10 cellular contexts compared by ENCODE assay signal in the genomic region with DNA sequence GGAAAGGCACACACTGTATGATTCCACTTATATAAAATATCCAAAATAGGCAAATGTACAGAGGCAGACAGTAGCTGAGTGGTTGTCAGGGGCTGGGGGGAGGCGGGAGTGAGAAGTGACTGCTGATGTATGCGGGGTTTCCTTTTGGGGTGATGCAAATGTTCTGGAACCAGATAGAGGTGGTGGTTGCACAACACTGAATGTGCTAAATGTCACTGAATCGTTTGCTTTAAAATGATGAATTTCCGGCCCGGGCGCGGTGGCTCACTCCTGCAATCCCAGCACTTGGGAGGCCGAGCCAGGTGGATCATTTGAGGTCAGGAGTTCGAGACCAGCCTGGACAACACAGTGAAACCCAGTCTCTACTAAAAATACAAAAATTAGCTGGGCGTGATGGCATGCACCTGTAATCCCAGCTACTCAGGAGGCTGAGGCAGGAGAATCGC. TPM values are rescaled to one million over a fixed set of nuclear protein-coding genes. Genes with fewer than 3 reads are reported as not detected.
DNase-seq lines count a peak whose midpoint lies in the region; ATAC-seq, FAIRE-seq and TF ChIP-seq lines count a peak whose summit lies in the region.
"Not testable (repeated sequence)": the region's sequence is repeated elsewhere in the genome, so short reads cannot be mapped to it uniquely, and the experiment has no call there.
"Had no signal": no experiment of that assay in that cellular context is flagged by ENCODE, and none has a peak within 500 bp of the region (broad histone marks: within the 10 kb centered on the region; RNA-seq: fewer than 3 reads in every experiment).

No MANE protein-coding gene starts in this region.

- ATAC-seq in T-cell (replicated peaks in 1 of 4) (peak in 2 of 4 experiments; percentile 36 to 69), left ventricle myocardium superior (peak; percentile 55)
- peak; percentile 73 for ATAC-seq in stimulated activated effector memory CD8-positive, alpha-beta T cell treated with anti-CD3 and anti-CD28 coated beads, Interleukin-12 subunit alpha, Interleukin-12 subunit beta, amount 100 ng/mL, for 72 hours

- not testable (repeated sequence) for H3K9me3 Mint-ChIP-seq in T-cell; progenitor cell of endocrine pancreas (ENCODE audit: low read depth); stimulated activated effector memory CD8-positive, alpha-beta T cell treated with anti-CD3 and anti-CD28 coated beads, Interleukin-12 subunit alpha, Interleukin-12 subunit beta, amount 100 ng/mL, for 72 hours

- peak overlapping the region; percentile 62 for H3K4me3 ChIP-seq in DOHH2 (ENCODE audit: low read length)
- not testable (repeated sequence) for H3K4me3 ChIP-seq in HL-60 (replicated peaks; ENCODE audit: insufficient read depth, low read length); bronchial epithelial cell (ENCODE audit: low read depth, low read length)

- peaks cover 68 to 80% (median 71%) of the 10 kb centered on the region in 3 donors for H3K4me1 Mint-ChIP-seq in T-cell
- H3K4me1 Mint-ChIP-seq in progenitor cell of endocrine pancreas (ENCODE audit: low read depth) = not testable (repeated sequence)
- peaks cover 66% of the 10 kb centered on the region for H3K4me1 Mint-ChIP-seq in stimulated activated effector memory CD8-positive, alpha-beta T cell treated with anti-CD3 and anti-CD28 coated beads, Interleukin-12 subunit alpha, Interleukin-12 subunit beta, amount 100 ng/mL, for 72 hours

- not testable (repeated sequence) for H4K20me1 ChIP-seq in DOHH2 (ENCODE audit: control insufficient read depth, insufficient read depth, low read depth, low read length)

- H3K27me3 Mint-ChIP-seq in T-cell, progenitor cell of endocrine pancreas: not testable (repeated sequence)

- TF ChIP-seq CTCF in DOHH2 (IDR thresholded peaks at IDR 0.05; ENCODE audit: low read depth, low read length, poor library complexity, severe bottlenecking); HL-60 (IDR thresholded peaks at IDR 0.05; ENCODE audit: insufficient read depth, low read length); bronchial epithelial cell (IDR thresholded peaks at IDR 0.05; ENCODE audit: insufficient read depth, low read length, severe bottlenecking); progenitor cell of endocrine pancreas (IDR thresholded peaks at IDR 0.05; ENCODE audit: unreplicated experiment): not testable (repeated sequence)

- H3K36me3 ChIP-seq in DOHH2 (ENCODE audit: control insufficient read depth, low read length); bronchial epithelial cell (ENCODE audit: control insufficient read depth, insufficient read depth, low read length): not testable (repeated sequence)

- H3K36me3 Mint-ChIP-seq in T-cell; progenitor cell of endocrine pancreas (ENCODE audit: insufficient read depth): not testable (repeated sequence)
- peaks cover 34% of the 10 kb centered on the region for H3K36me3 Mint-ChIP-seq in stimulated activated effector memory CD8-positive, alpha-beta T cell treated with anti-CD3 and anti-CD28 coated beads, Interleukin-12 subunit alpha, Interleukin-12 subunit beta, amount 100 ng/mL, for 72 hours

- peaks cover 70% of the 10 kb centered on the region for H3K4me1 ChIP-seq in DOHH2 (ENCODE audit: control insufficient read depth, low read length)

- POLR2A ChIA-PET in T-cell (lab: Charles Lee) = interaction anchor here (0.6 to 0.9 kb wide), 3 partner anchors 69 to 682 kb away, joined by 3 to 6 read pairs (median 4); no protein-coding TSS in a partner anchor

- not testable (repeated sequence) for FAIRE-seq in bronchial epithelial cell (lab: Jason Lieb, UNC)

- H3K79me2 ChIP-seq in DOHH2 (ENCODE audit: control insufficient read depth, low read length) = peaks cover 11% of the 10 kb centered on the region

- DNase-seq in HL-60 (ENCODE audit: low read depth in 1 of 2, low spot score in 1 of 2) (peak; percentile 66 to 90), T-cell (peak in 33 of 34 experiments; percentile 28 to 77 (median 57)), activated T-cell treated with anti-CD3 and anti-CD28 coated beads for 48 hours (ENCODE audit: low read depth) (peak; percentile 60), bronchial epithelial cell (ENCODE audit: low read depth) (peak; percentile 21), left ventricle myocardium superior (peak; percentile 54)
- DNase-seq in progenitor cell of endocrine pancreas (ENCODE audit: low spot score, unreplicated experiment) = not testable (repeated sequence)
- peak; percentile 46 to 80 for DNase-seq in stimulated activated effector memory CD8-positive, alpha-beta T cell treated with anti-CD3 and anti-CD28 coated beads, Interleukin-12 subunit alpha, Interleukin-12 subunit beta, amount 100 ng/mL, for 72 hours (ENCODE audit: low spot score in 2 of 2)

- CTCF ChIA-PET in T-cell (lab: Charles Lee) = interaction anchor here in 1 of 2 donors (0.6 to 0.7 kb wide), 4 partner anchors 46 to 528 kb away, joined by 3 to 7 read pairs (median 4); no protein-coding TSS in a partner anchor

- H3K9me2 ChIP-seq in DOHH2 (replicated peaks; ENCODE audit: control insufficient read depth, low read length) = not testable (repeated sequence)

- H3K27ac Mint-ChIP-seq in T-cell = peak overlapping the region; percentile 96 to 99
- H3K27ac Mint-ChIP-seq in progenitor cell of endocrine pancreas = peak overlapping the region; percentile 13
- H3K27ac Mint-ChIP-seq in stimulated activated effector memory CD8-positive, alpha-beta T cell treated with anti-CD3 and anti-CD28 coated beads, Interleukin-12 subunit alpha, Interleukin-12 subunit beta, amount 100 ng/mL, for 72 hours = peak overlapping the region; percentile 98

- peak overlapping the region; percentile 86 for H3K4me2 ChIP-seq in DOHH2 (ENCODE audit: low read length)

- peaks cover 26% of the 10 kb centered on the region for H3F3A ChIP-seq in DOHH2 (ENCODE audit: control insufficient read depth, insufficient read depth)

- H3K27ac ChIP-seq in DOHH2 (ENCODE audit: low read depth, low read length) (peak overlapping the region; percentile 88), HL-60 (replicated peaks) (peak overlapping the region; percentile 84)

- peak overlapping the region in 2 of 3 donors; percentile 6 to 99 for H3K4me3 Mint-ChIP-seq in T-cell
- H3K4me3 Mint-ChIP-seq in progenitor cell of endocrine pancreas (ENCODE audit: low read depth) = not testable (repeated sequence)
- H3K4me3 Mint-ChIP-seq in stimulated activated effector memory CD8-positive, alpha-beta T cell treated with anti-CD3 and anti-CD28 coated beads, Interleukin-12 subunit alpha, Interleukin-12 subunit beta, amount 100 ng/mL, for 72 hours = peak overlapping the region; percentile 94

- not testable (repeated sequence) for H3K27me3 ChIP-seq in DOHH2 (ENCODE audit: control insufficient read depth, low read length); HL-60 (ENCODE audit: insufficient read depth, poor library complexity, severe bottlenecking); bronchial epithelial cell (ENCODE audit: control insufficient read depth, insufficient read depth, low read length)

- intact Hi-C loops in left ventricle myocardium superior (cut with micrococcal nuclease) = not testable (repeated sequence)

- H3K9me3 ChIP-seq in DOHH2 (ENCODE audit: control insufficient read depth, insufficient read depth, low read length) = not testable (repeated sequence)

RNA-seq across cellular contexts. Expression of gene IL12RB1, which starts 2.4 kb away (rescaled TPM):
- total RNA-seq in T-cell (10 to 100 TPM; 26.3 to 45.2 (median 39.3) TPM), bronchial epithelial cell (under 0.01 TPM in 1 of 2 replicates, not detected in the other), left ventricle myocardium superior (0.94 TPM), progenitor cell of endocrine pancreas (not detected in 2 replicates)
- total RNA-seq: H9, WTC11 had no signal

RNA-seq across cellular contexts. Expression of gene MAST3, which starts 8.5 kb away (rescaled TPM):
- 10 to 100 TPM; 42.0 to 60.2 (median 53.2) TPM for total RNA-seq in T-cell
- total RNA-seq in bronchial epithelial cell = 0.79 and 2.2 TPM in 2 replicates
- total RNA-seq in left ventricle myocardium superior = 5.6 TPM
- 10.7 and 11.1 TPM in 2 replicates for total RNA-seq in progenitor cell of endocrine pancreas

Comparison
In these comparisons a context has a peak if more than half of its experiments do, and no peak if none do; other contexts are left out.
1. H3K27ac Mint-ChIP-seq: peak in every context shown above with its lines; median percentile 98 in stimulated activated effector memory CD8-positive, alpha-beta T cell treated with anti-CD3 and anti-CD28 coated beads, Interleukin-12 subunit alpha, Interleukin-12 subunit beta, amount 100 ng/mL, for 72 hours; 98 in T-cell; 13 in progenitor cell of endocrine pancreas.
2. RNA of gene IL12RB1, which starts 2.4 kb away (total RNA-seq): 26.3 to 45.2 TPM in T-cell; 0.94 TPM in left ventricle myocardium superior (single experiment), not detected in progenitor cell of endocrine pancreas and under 0.01 TPM in bronchial epithelial cell; every median in the first group is over 10 times any median in the second.